ENCODE assay signal across 8 cellular contexts in genomic region chr15:23038741-23039150, GRCh38. TPM values are rescaled to one million over a fixed set of nuclear protein-coding genes. Genes with fewer than 3 reads are reported as not detected.
A peak's percentile ranks its signal among the peaks of the same experiment; 100 is the strongest.
DNase-seq lines count a peak whose midpoint lies in the region; ATAC-seq and TF ChIP-seq lines count a peak whose summit lies in the region.

No MANE protein-coding gene starts in this region.

- no peaks in the 10 kb centered on the region for H3K27me3 ChIP-seq in rectal smooth muscle tissue (ENCODE audit: control insufficient read depth, insufficient read depth, low read length)

- peak; percentile 41 for DNase-seq in NCI-H748 (lab: John Stamatoyannopoulos, UW; ENCODE audit: unreplicated experiment)
- no peak for DNase-seq in NCI-H748 treated with DMSO at 0.1 percent for 48 hours (lab: John Stamatoyannopoulos, UW)
- peak; percentile 45 for DNase-seq in HT1080 (ENCODE audit: low read depth)
- DNase-seq in WTC11 (ENCODE audit: low spot score) = no peak
- DNase-seq in Right ventricle myocardium superior = no peak
- no peak for DNase-seq in activated CD4-positive, CD25-positive, alpha-beta regulatory T cell treated with anti-CD3 and anti-CD28 coated beads, Interleukin-2, amount 50 U/mL, for 72 hours

- H3K4me3 Mint-ChIP-seq in WTC11 = peak overlapping the region; percentile 93

- peaks cover 19% of the 10 kb centered on the region for H3K36me3 Mint-ChIP-seq in WTC11

- H3K4me1 ChIP-seq in rectal smooth muscle tissue (ENCODE audit: control insufficient read depth, insufficient read depth, low read length) = peaks cover 4% of the 10 kb centered on the region

- H3K36me3 ChIP-seq in rectal smooth muscle tissue (ENCODE audit: control insufficient read depth, insufficient read depth, low read length) = peaks cover 7% of the 10 kb centered on the region

- H3K27me3 Mint-ChIP-seq in WTC11 (ENCODE audit: low read depth) = no peaks in the 10 kb centered on the region

- H3K9ac ChIP-seq in rectal smooth muscle tissue (ENCODE audit: low read length) = no peak overlapping the region

- POLR2A ChIA-PET in WTC11 (lab: Charles Lee) = interaction anchor here (1.5 kb wide), 1 partner anchor 253 kb away, joined by 3 read pairs; no protein-coding TSS in a partner anchor

- H3K4me1 Mint-ChIP-seq in WTC11 = peaks cover 2% of the 10 kb centered on the region; the same call in 1 of the 2 replicates

- CTCF ChIA-PET in WTC11 (lab: Charles Lee) = interaction anchor here (0.5 to 1.1 kb wide), 2 partner anchors 8 to 59 kb away, joined by 3 to 4 read pairs; partner anchors contain the start of gene CYFIP1

- no peak for TF ChIP-seq CTCF in WTC11 (IDR thresholded peaks at IDR 0.05)

- intact Hi-C loops in Right ventricle myocardium superior (cut with DNase I) = no loop called here

- peak overlapping the region; percentile 94 for H3K27ac Mint-ChIP-seq in WTC11

- H3K9me3 Mint-ChIP-seq in WTC11 = peaks cover 4% of the 10 kb centered on the region; the same call in 1 of the 2 replicates

- H3K27ac ChIP-seq in rectal smooth muscle tissue (ENCODE audit: low read depth, low read length) = peak overlapping the region; percentile 73

- peak overlapping the region; percentile 73 for H3K4me3 ChIP-seq in rectal smooth muscle tissue (ENCODE audit: low read length)

- ATAC-seq in GM21529 (IDR thresholded peaks at IDR 0.05; ENCODE audit: unreplicated experiment) = peak; percentile 8
- ATAC-seq in WTC11 = no peak
- peak; percentile 9 for ATAC-seq in Right ventricle myocardium superior (ENCODE audit: poor library complexity)

TF ChIP-seq in WTC11, 78 proteins besides CTCF, POLR2A, EP300 and RAD21:
- TF ChIP-seq ZNF425 (CRISPR knock-in tag; conservative IDR thresholded peaks at IDR 0.05) = no peak
- TF ChIP-seq, protein P1, sequence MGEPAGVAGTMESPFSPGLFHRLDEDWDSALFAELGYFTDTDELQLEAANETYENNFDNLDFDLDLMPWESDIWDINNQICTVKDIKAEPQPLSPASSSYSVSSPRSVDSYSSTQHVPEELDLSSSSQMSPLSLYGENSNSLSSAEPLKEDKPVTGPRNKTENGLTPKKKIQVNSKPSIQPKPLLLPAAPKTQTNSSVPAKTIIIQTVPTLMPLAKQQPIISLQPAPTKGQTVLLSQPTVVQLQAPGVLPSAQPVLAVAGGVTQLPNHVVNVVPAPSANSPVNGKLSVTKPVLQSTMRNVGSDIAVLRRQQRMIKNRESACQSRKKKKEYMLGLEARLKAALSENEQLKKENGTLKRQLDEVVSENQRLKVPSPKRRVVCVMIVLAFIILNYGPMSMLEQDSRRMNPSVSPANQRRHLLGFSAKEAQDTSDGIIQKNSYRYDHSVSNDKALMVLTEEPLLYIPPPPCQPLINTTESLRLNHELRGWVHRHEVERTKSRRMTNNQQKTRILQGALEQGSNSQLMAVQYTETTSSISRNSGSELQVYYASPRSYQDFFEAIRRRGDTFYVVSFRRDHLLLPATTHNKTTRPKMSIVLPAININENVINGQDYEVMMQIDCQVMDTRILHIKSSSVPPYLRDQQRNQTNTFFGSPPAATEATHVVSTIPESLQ (CRISPR knock-in tag; IDR thresholded peaks at IDR 0.05) = no peak
- TF ChIP-seq MXD4 (CRISPR knock-in tag; IDR thresholded peaks at IDR 0.05; ENCODE audit: borderline replicate concordance) = no peak
- no peak for TF ChIP-seq ZNF532 (CRISPR knock-in tag; IDR thresholded peaks at IDR 0.05; ENCODE audit: borderline replicate concordance)
- no peak for TF ChIP-seq ERG (CRISPR knock-in tag; IDR thresholded peaks at IDR 0.05)
- TF ChIP-seq SMAD3 (CRISPR knock-in tag; IDR thresholded peaks at IDR 0.05; ENCODE audit: borderline replicate concordance) = no peak
- TF ChIP-seq ZNF232 (CRISPR knock-in tag; IDR thresholded peaks at IDR 0.05) = no peak
- no peak for TF ChIP-seq SP1 (CRISPR knock-in tag; conservative IDR thresholded peaks at IDR 0.05)
- TF ChIP-seq, protein P2, sequence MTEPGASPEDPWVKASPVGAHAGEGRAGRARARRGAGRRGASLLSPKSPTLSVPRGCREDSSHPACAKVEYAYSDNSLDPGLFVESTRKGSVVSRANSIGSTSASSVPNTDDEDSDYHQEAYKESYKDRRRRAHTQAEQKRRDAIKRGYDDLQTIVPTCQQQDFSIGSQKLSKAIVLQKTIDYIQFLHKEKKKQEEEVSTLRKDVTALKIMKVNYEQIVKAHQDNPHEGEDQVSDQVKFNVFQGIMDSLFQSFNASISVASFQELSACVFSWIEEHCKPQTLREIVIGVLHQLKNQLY (CRISPR knock-in tag; IDR thresholded peaks at IDR 0.05) = no peak
- no peak for TF ChIP-seq GTF2I (CRISPR knock-in tag; conservative IDR thresholded peaks at IDR 0.05)
TF ChIP-seq in WTC11: peak in this region for 0.

RNA-seq across cellular contexts. Expression of gene TUBGCP5, which starts 0.6 kb away (rescaled TPM):
- 17.7 and 18.9 TPM in 2 replicates for total RNA-seq in HT1080 (2014; rRNA removed; shearing (Covaris generic))
- 13.3 and 15.0 TPM in 2 replicates for polyA plus RNA-seq in HT1080 (2015; cell fraction: cytosol; rRNA removed)
- 31.4 and 33.0 TPM in 2 replicates for polyA plus RNA-seq in HT1080 (2015; cell fraction: nucleus; rRNA removed)
- 17.1 to 20.5 TPM (median 18.8 TPM) in 3 replicates for total RNA-seq in WTC11 (2021)
- total RNA-seq in Right ventricle myocardium superior = 11.3 TPM

RNA-seq across cellular contexts. Expression of gene CYFIP1, which starts 58.6 kb away (rescaled TPM):
- total RNA-seq in HT1080 (2014; rRNA removed; shearing (Covaris generic)) = 86.8 and 96.8 TPM in 2 replicates
- 79.6 and 95.9 TPM in 2 replicates for polyA plus RNA-seq in HT1080 (2015; cell fraction: cytosol; rRNA removed)
- polyA plus RNA-seq in HT1080 (2015; cell fraction: nucleus; rRNA removed) = 187 and 188 TPM in 2 replicates
- total RNA-seq in WTC11 (2021) (79.2 to 85.7 TPM (median 80.0 TPM) in 3 replicates), Right ventricle myocardium superior (28.8 TPM)

Comparison
In these comparisons a context has a peak if more than half of its experiments do, and no peak if none do; other contexts are left out.
1. DNase-seq: peak in NCI-H748 (single experiment) and HT1080 (single experiment); none in NCI-H748 treated with DMSO at 0.1 percent for 48 hours (single experiment), WTC11 (single experiment), Right ventricle myocardium superior (single experiment) and activated CD4-positive, CD25-positive, alpha-beta regulatory T cell treated with anti-CD3 and anti-CD28 coated beads, Interleukin-2, amount 50 U/mL, for 72 hours (single experiment).